In genomic region chr2:46924608-46925007, GRCh38 we compare ENCODE assay signal across 25 cellular contexts.
"Had no signal": no experiment of that assay in that cellular context is flagged by ENCODE, and none has a peak within 500 bp of the region (broad histone marks: within the 10 kb centered on the region; RNA-seq: fewer than 3 reads in every experiment).

No MANE protein-coding gene starts in this region.

- H3K27ac ChIP-seq: dorsolateral prefrontal cortex, esophagus muscularis mucosa, foreskin keratinocyte, gastroesophageal sphincter, heart left ventricle, hepatocyte, left lung, lower lobe of right lung, neutrophil, pancreas, stomach, thyroid gland had no signal

- H3K4me2 ChIP-seq: hepatocyte had no signal

- H3K36me3 ChIP-seq: esophagus muscularis mucosa, gastroesophageal sphincter, heart left ventricle, left lung, lower lobe of right lung, neutrophil, pancreas, stomach, thyroid gland had no signal

- H3K4me1 Mint-ChIP-seq: neural crest cell had no signal

- H3K27ac Mint-ChIP-seq: naive B cell; natural killer cell treated with Interleukin-12 subunit alpha and Interleukin-12 subunit beta and Interleukin-15 and Interleukin-18, amount 100 ng/mL, for 72 hours; progenitor cell of endocrine pancreas; stimulated activated effector memory CD8-positive, alpha-beta T cell treated with anti-CD3 and anti-CD28 coated beads, Interleukin-12 subunit alpha, Interleukin-12 subunit beta, amount 100 ng/mL, for 72 hours; type B pancreatic cell had no signal

- H3K4me3 Mint-ChIP-seq: naive B cell; natural killer cell treated with Interleukin-12 subunit alpha and Interleukin-12 subunit beta and Interleukin-15 and Interleukin-18, amount 100 ng/mL, for 72 hours; neural crest cell; stimulated activated effector memory CD8-positive, alpha-beta T cell treated with anti-CD3 and anti-CD28 coated beads, Interleukin-12 subunit alpha, Interleukin-12 subunit beta, amount 100 ng/mL, for 72 hours; type B pancreatic cell had no signal

- ATAC-seq: gastroesophageal sphincter; heart left ventricle; left lung; lower lobe of right lung; mucosa of descending colon; natural killer cell treated with Interleukin-12 subunit alpha and Interleukin-12 subunit beta and Interleukin-15 and Interleukin-18, amount 100 ng/mL, for 72 hours; pancreas; sciatic nerve; stimulated activated effector memory CD8-positive, alpha-beta T cell treated with anti-CD3 and anti-CD28 coated beads, Interleukin-12 subunit alpha, Interleukin-12 subunit beta, amount 100 ng/mL, for 72 hours had no signal

- H3K27me3 Mint-ChIP-seq: naive B cell; natural killer cell treated with Interleukin-12 subunit alpha and Interleukin-12 subunit beta and Interleukin-15 and Interleukin-18, amount 100 ng/mL, for 72 hours; progenitor cell of endocrine pancreas; type B pancreatic cell had no signal

- DNase-seq: dorsolateral prefrontal cortex; effector CD4-positive, alpha-beta T cell; foreskin keratinocyte; heart left ventricle; kidney; left lung; lower lobe of right lung; mucosa of descending colon; naive B cell; pancreas; stimulated activated CD4-positive, alpha-beta T cell treated with anti-CD3 and anti-CD28 coated beads, Interleukin-2, amount 100 ng/mL, for 24 hours; stimulated activated CD4-positive, alpha-beta T cell treated with anti-CD3 and anti-CD28 coated beads, Interleukin-4, amount 100 ng/mL, for 24 hours; stimulated activated naive CD4-positive, alpha-beta T cell treated with Interleukin-2 at 50 U/mL for 16 hours; stomach; thyroid gland had no signal

- H3K27me3 ChIP-seq: dorsolateral prefrontal cortex, esophagus muscularis mucosa, foreskin keratinocyte, gastroesophageal sphincter, heart left ventricle, hepatocyte, left lung, neutrophil, pancreas, stomach, thyroid gland had no signal

- H3K36me3 Mint-ChIP-seq: stimulated activated effector memory CD8-positive, alpha-beta T cell treated with anti-CD3 and anti-CD28 coated beads, Interleukin-12 subunit alpha, Interleukin-12 subunit beta, amount 100 ng/mL, for 72 hours had no signal

- H3K4me3 ChIP-seq: dorsolateral prefrontal cortex, esophagus muscularis mucosa, gastroesophageal sphincter, heart left ventricle, hepatocyte, left lung, lower lobe of right lung, mucosa of descending colon, pancreas, stomach, thyroid gland had no signal

- H2AFZ ChIP-seq: hepatocyte had no signal

- H3K9me3 ChIP-seq: neutrophil, pancreas, thyroid gland had no signal

- H3K4me1 ChIP-seq: esophagus muscularis mucosa, gastroesophageal sphincter, heart left ventricle, left lung, lower lobe of right lung, pancreas, stomach, thyroid gland had no signal
